Comparison of ENCODE assay signal across 37 cellular contexts in the genomic region with DNA sequence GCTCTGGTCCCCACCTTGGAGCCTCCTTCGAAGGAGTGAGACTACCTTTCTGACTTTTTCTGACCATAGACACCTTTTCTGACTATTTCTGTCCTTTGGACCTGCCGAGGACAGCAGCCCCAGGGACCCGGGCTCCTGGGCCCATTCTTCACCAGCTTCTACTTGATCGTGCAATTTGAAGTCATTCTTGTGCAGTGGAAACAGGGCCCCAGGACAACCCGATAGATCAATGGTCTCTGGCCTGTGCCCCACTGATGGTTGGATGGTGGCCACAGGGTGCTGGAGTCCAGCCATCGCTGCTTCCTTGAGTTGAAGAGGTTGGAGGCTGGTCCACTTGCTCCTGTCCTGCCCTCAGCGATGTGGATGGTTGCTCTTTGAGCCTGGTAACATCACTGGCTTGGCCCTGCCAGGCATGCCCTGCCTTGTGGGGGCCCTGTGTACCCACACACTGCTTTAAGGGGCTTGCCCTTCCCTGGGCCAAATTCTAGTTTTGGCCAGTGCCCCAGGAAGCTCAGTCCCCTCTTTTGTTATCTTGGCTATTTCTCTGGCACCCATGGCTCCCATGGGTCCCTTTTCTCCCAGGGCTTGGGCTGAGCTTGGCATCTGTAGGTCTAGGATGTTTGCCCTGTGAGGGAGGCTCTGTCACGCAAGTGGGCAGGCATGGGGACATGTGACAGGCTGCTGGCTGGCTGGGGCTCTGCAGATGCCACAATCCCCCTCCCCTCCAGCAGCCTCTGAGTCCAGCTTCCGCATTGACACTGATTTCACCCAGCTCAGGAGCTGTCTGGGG.
DNase-seq lines count a peak whose midpoint lies in the region; ATAC-seq, FAIRE-seq and TF ChIP-seq lines count a peak whose summit lies in the region.
"Had no signal": no experiment of that assay in that cellular context is flagged by ENCODE, and none has a peak within 500 bp of the region (broad histone marks: within the 10 kb centered on the region; RNA-seq: fewer than 3 reads in every experiment).

No MANE protein-coding gene starts in this region.

- intact Hi-C loops in esophagus muscularis mucosa (cut with DNase I) = no loop called here

- no peak for TF ChIP-seq CTCF in bronchial epithelial cell (IDR thresholded peaks at IDR 0.05; ENCODE audit: insufficient read depth, low read length, severe bottlenecking)
- TF ChIP-seq CTCF in esophagus muscularis mucosa (IDR thresholded peaks at IDR 0.05) = no peak
- no peak for TF ChIP-seq CTCF in osteocyte (IDR thresholded peaks at IDR 0.05)

- 67% methylated on average over 7 of the region's 9 CpGs for WGBS in esophagus muscularis mucosa

- ATAC-seq in GM18505 (IDR thresholded peaks at IDR 0.05; ENCODE audit: unreplicated experiment) = no peak
- ATAC-seq in HG02840 (IDR thresholded peaks at IDR 0.05; ENCODE audit: low FRiP score, unreplicated experiment) = no peak
- ATAC-seq in HG02852 (IDR thresholded peaks at IDR 0.05; ENCODE audit: unreplicated experiment) = no peak
- ATAC-seq: A549; CD8-positive, alpha-beta T cell had no signal

- TF ChIP-seq POLR2A in esophagus muscularis mucosa (IDR thresholded peaks at IDR 0.05; ENCODE audit: low read depth) = no peak
- no peak for TF ChIP-seq POLR2A in GM18505 (IDR thresholded peaks at IDR 0.05; ENCODE audit: borderline replicate concordance, extremely low read depth, insufficient read depth, insufficient read length)

- H3K27ac ChIP-seq in esophagus muscularis mucosa (replicated peaks in 1 of 4) = no peak overlapping the region
- H3K27ac ChIP-seq in subcutaneous abdominal adipose tissue (ENCODE audit: low read depth, low read length) = no peak overlapping the region
- H3K27ac ChIP-seq: 22Rv1; A549; BLaER1; BLaER1 treated with 17β-estradiol and CSF1 and Interleukin-3, amounts not matched to agents 10 nM and 100 nM; C4-2B had no signal

- H3K4me3 Mint-ChIP-seq in osteocyte (ENCODE audit: unreplicated experiment) = no peak overlapping the region
- H3K4me3 Mint-ChIP-seq: B cell; CD14-positive monocyte; CD4-positive, alpha-beta memory T cell; CD4-positive, alpha-beta T cell; CD4-positive, CD25-positive, alpha-beta regulatory T cell; CD8-positive, alpha-beta memory T cell; CD8-positive, alpha-beta T cell had no signal

- H3K27me3 Mint-ChIP-seq in osteocyte (ENCODE audit: unreplicated experiment) = no peaks in the 10 kb centered on the region
- H3K27me3 Mint-ChIP-seq: B cell; CD4-positive, alpha-beta memory T cell; CD4-positive, alpha-beta T cell; CD4-positive, CD25-positive, alpha-beta regulatory T cell had no signal

- H3K4me1 ChIP-seq in esophagus muscularis mucosa (no peaks in the 10 kb centered on the region), subcutaneous abdominal adipose tissue (ENCODE audit: control insufficient read depth in 5 of 5, insufficient read depth in 5 of 5, low read length in 5 of 5) (no peaks in the 10 kb centered on the region)
- H3K4me1 ChIP-seq: A549; BE2C; BLaER1; BLaER1 treated with 17β-estradiol and CSF1 and Interleukin-3, amounts not matched to agents 10 nM and 100 nM; Caco-2 had no signal

- peaks cover 25% of the 10 kb centered on the region for H3K9me3 Mint-ChIP-seq in osteocyte (ENCODE audit: unreplicated experiment)

- peaks cover 0 to 62% (median 35%) of the 10 kb centered on the region in 4 donors for H3K9me3 ChIP-seq in esophagus muscularis mucosa
- peaks cover 0 to 78% (median 75%) of the 10 kb centered on the region in 5 donors for H3K9me3 ChIP-seq in subcutaneous abdominal adipose tissue (ENCODE audit: control insufficient read depth in 5 of 5, low read length in 5 of 5)
- H3K9me3 ChIP-seq: BE2C, Caco-2 had no signal

- H3K4me3 ChIP-seq in bronchial epithelial cell (ENCODE audit: low read depth, low read length) (no peak overlapping the region), esophagus muscularis mucosa (no peak overlapping the region), subcutaneous abdominal adipose tissue (ENCODE audit: low read depth in 1 of 5, low read length in 5 of 5) (peak overlapping the region in 3 of 5 donors; percentile 9 to 31 (median 29))
- H3K4me3 ChIP-seq: A549; BLaER1; BLaER1 treated with 17β-estradiol and CSF1 and Interleukin-3, amounts not matched to agents 10 nM and 100 nM had no signal

- H3K36me3 Mint-ChIP-seq in osteocyte (ENCODE audit: unreplicated experiment) = no peaks in the 10 kb centered on the region
- H3K36me3 Mint-ChIP-seq: CD14-positive monocyte; CD4-positive, CD25-positive, alpha-beta regulatory T cell; CD8-positive, alpha-beta memory T cell; CD8-positive, alpha-beta T cell had no signal

- H3K27me3 ChIP-seq in bronchial epithelial cell (ENCODE audit: control insufficient read depth, insufficient read depth, low read length) (no peaks in the 10 kb centered on the region), esophagus muscularis mucosa (no peaks in the 10 kb centered on the region), subcutaneous abdominal adipose tissue (ENCODE audit: control insufficient read depth in 5 of 5, insufficient read depth in 4 of 5, low read length in 5 of 5) (no peaks in the 10 kb centered on the region)
- H3K27me3 ChIP-seq: BE2C; BLaER1; BLaER1 treated with 17β-estradiol and CSF1 and Interleukin-3, amounts not matched to agents 10 nM and 100 nM had no signal

- no peak for TF ChIP-seq EP300 in esophagus muscularis mucosa (IDR thresholded peaks at IDR 0.05)

- peak; percentile 91 for FAIRE-seq in bronchial epithelial cell (lab: Jason Lieb, UNC)
- FAIRE-seq: A204.1, A549, D721Med had no signal

- no peak overlapping the region for H3K27ac Mint-ChIP-seq in osteocyte (ENCODE audit: unreplicated experiment)
- H3K27ac Mint-ChIP-seq: B cell; CD14-positive monocyte; CD4-positive, alpha-beta memory T cell; CD4-positive, alpha-beta T cell; CD4-positive, CD25-positive, alpha-beta regulatory T cell; CD8-positive, alpha-beta memory T cell; CD8-positive, alpha-beta T cell had no signal

- H3K9ac ChIP-seq in subcutaneous abdominal adipose tissue (ENCODE audit: low read length in 5 of 5) = no peak overlapping the region
- H3K9ac ChIP-seq: BLaER1; BLaER1 treated with 17β-estradiol and CSF1 and Interleukin-3, amounts not matched to agents 10 nM and 100 nM had no signal

- no peaks in the 10 kb centered on the region for H3K4me1 Mint-ChIP-seq in osteocyte (ENCODE audit: unreplicated experiment)
- H3K4me1 Mint-ChIP-seq: B cell; CD14-positive monocyte; CD4-positive, alpha-beta memory T cell; CD4-positive, CD25-positive, alpha-beta regulatory T cell; CD8-positive, alpha-beta memory T cell had no signal

- DNase-seq in bronchial epithelial cell (ENCODE audit: low read depth) (no peak), esophagus muscularis mucosa (ENCODE audit: extremely low spot score) (peak; percentile 89), osteocyte (ENCODE audit: extremely low spot score, unreplicated experiment) (peak; percentile 68), H4 (ENCODE audit: low spot score) (no peak)
- DNase-seq: 8988T; ACHN; AML-193; BE2C; C1 segment of cervical spinal cord; Caco-2; Calu3; CD4-positive, alpha-beta memory T cell; CD4-positive, alpha-beta T cell; CD4-positive, CD25-positive, alpha-beta regulatory T cell; CD8-positive, alpha-beta memory T cell; CD8-positive, alpha-beta T cell; COR-L47; DMS 273 treated with DMSO at 0.1 percent for 48 hours; DMS153; DMS53; DMS79; DMS79 treated with DMSO at 0.1 percent for 48 hours; DND-41; EL had no signal

- H3K36me3 ChIP-seq in bronchial epithelial cell (ENCODE audit: control insufficient read depth, insufficient read depth, low read length) = no peaks in the 10 kb centered on the region
- no peaks in the 10 kb centered on the region for H3K36me3 ChIP-seq in esophagus muscularis mucosa
- no peaks in the 10 kb centered on the region for H3K36me3 ChIP-seq in subcutaneous abdominal adipose tissue (ENCODE audit: control insufficient read depth in 5 of 5, insufficient read depth in 5 of 5, low read length in 5 of 5)
- H3K36me3 ChIP-seq: BE2C; BLaER1; BLaER1 treated with 17β-estradiol and CSF1 and Interleukin-3, amounts not matched to agents 10 nM and 100 nM had no signal

Comparison
In these comparisons a context has a peak if more than half of its experiments do, and no peak if none do; other contexts are left out.
1. DNase-seq: peak in esophagus muscularis mucosa (single experiment) and osteocyte (single experiment); none in bronchial epithelial cell (single experiment) and H4 (single experiment).
2. H3K4me3 ChIP-seq: peak in subcutaneous abdominal adipose tissue (3 of 5); none in bronchial epithelial cell (single experiment) and esophagus muscularis mucosa (0 of 4).